ENCODE assay signal across 13 cellular contexts in the genomic region with DNA sequence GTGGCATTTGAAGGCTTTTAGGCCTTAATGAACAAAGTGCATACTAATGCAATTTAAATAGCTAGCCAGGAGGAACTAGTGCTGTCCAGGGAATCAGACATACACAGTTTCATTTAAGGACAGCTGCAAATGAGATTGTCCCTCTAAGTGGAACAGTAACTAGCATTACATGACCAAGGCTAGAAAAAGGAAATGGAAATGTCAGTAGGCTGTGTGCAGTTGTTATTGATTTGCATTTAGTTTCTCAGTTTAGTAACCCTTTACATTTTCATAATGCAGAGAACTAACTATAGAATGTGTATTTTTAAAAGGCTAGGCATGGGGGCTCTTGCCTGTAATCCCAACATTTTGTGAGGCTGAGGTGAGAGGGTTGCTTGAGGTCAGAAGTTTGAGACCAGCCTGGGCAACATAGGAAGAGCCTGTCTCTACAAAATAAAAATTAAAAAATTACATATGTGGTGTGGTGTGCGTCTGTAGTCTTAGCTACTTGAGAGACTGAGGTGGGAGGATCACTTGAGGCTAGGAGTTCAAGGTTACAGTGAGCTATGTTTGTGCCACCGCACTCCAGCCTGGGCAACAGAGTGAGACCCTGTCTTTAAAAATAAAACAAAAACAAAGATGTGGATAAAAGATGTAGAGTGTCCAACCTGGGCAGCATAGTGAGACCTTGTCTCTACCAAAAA.
DNase-seq lines count a peak whose midpoint lies in the region; ATAC-seq lines count a peak whose summit lies in the region.
"Had no signal": no experiment of that assay in that cellular context is flagged by ENCODE, and none has a peak within 500 bp of the region (broad histone marks: within the 10 kb centered on the region; RNA-seq: fewer than 3 reads in every experiment).

No MANE protein-coding gene starts in this region.

- intact Hi-C loops in cardiac septum (cut with DNase I): no loop called here

- H3K36me3 Mint-ChIP-seq in effector memory CD8-positive, alpha-beta T cell (ENCODE audit: insufficient read depth): peaks cover 74% of the 10 kb centered on the region

- H3K4me3 Mint-ChIP-seq in effector memory CD8-positive, alpha-beta T cell: no peak overlapping the region

- ATAC-seq in GM18868 (IDR thresholded peaks at IDR 0.05; ENCODE audit: unreplicated experiment) (peak; percentile 73), GM21528 (IDR thresholded peaks at IDR 0.05; ENCODE audit: low FRiP score, unreplicated experiment) (peak; percentile 99), HG03103 (IDR thresholded peaks at IDR 0.05; ENCODE audit: low read depth, unreplicated experiment) (peak; percentile 85)
- ATAC-seq in effector memory CD8-positive, alpha-beta T cell (replicated peaks): no peak

- no peak for DNase-seq in effector memory CD8-positive, alpha-beta T cell
- DNase-seq in T-helper 1 cell (no peak), cardiac septum (ENCODE audit: low spot score) (no peak), NCI-H1436 treated with DMSO at 0.1 percent for 48 hours (lab: John Stamatoyannopoulos, UW) (no peak), COLO829 (ENCODE audit: low spot score) (no peak)
- DNase-seq: activated CD4-positive, alpha-beta T cell treated with anti-CD3 and anti-CD28 coated beads for 48 hours; DMS79; NCI-H2029 treated with DMSO at 0.1 percent for 48 hours; RPMI8226; thyroid gland had no signal

- H3K27me3 Mint-ChIP-seq in effector memory CD8-positive, alpha-beta T cell: no peaks in the 10 kb centered on the region

- no peaks in the 10 kb centered on the region for H3K9me3 Mint-ChIP-seq in effector memory CD8-positive, alpha-beta T cell

- peak overlapping the region; percentile 47 to 83 for H3K27ac Mint-ChIP-seq in effector memory CD8-positive, alpha-beta T cell

- H3K4me1 Mint-ChIP-seq in effector memory CD8-positive, alpha-beta T cell (ENCODE audit: low read depth in 2 of 2): peaks cover 0 to 13% of the 10 kb centered on the region in 2 donors
